In the genomic region with DNA sequence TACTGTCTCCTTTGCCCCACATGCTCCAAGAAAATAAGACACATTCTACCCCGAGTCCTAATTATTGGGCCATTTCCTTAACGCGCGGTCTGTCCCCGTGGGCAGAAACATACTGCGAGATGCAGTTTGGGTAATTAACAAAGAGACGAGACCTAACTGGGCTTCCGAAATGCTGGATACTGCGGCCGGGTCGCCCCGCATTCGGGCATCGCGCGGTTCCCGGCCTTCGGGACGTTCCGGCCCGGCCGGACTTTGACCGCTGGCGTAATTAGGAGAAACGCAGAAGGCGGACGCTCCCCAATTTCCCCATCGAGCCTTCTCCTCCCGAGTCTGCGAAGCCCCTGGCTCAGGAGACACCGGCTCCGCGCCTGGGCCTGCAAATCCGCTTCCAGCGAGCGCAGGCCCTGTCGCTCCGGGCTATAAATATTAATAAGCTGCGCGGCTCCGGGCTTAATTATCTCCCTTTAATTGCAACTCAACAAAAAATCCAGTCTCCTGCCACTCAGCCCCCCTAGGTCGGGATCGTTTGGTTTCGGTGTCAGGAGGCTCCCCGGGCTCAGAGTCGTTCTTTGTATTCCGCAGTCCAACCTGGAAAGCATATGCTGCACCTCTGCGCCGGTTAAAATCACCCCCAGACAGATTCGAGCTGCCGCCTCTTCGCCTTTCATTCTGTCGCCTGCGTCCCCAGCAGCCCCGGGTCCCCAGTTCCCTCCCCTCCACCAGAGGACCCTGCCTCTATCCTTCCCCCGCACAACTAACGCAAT, we compare ENCODE assay signal across 9 cellular contexts.
A peak's percentile ranks its signal among the peaks of the same experiment; 100 is the strongest.
DNase-seq lines count a peak whose midpoint lies in the region; ATAC-seq and TF ChIP-seq lines count a peak whose summit lies in the region.
"Had no signal": no experiment of that assay in that cellular context is flagged by ENCODE, and none has a peak within 500 bp of the region (broad histone marks: within the 10 kb centered on the region; RNA-seq: fewer than 3 reads in every experiment).

No MANE protein-coding gene starts in this region.

- H3K9me3 ChIP-seq in hepatocyte (ENCODE audit: low read depth), result no peaks in the 10 kb centered on the region
- no peaks in the 10 kb centered on the region for H3K9me3 ChIP-seq in OCI-LY7 (ENCODE audit: low read length)

- no peaks in the 10 kb centered on the region for H3K9me2 ChIP-seq in hepatocyte (replicated peaks; ENCODE audit: insufficient read depth)
- H3K9me2 ChIP-seq in OCI-LY7 (ENCODE audit: insufficient read depth, low read length), result no peaks in the 10 kb centered on the region

- H2AFZ ChIP-seq in hepatocyte, result peak overlapping the region; percentile 80
- H2AFZ ChIP-seq in OCI-LY7 (ENCODE audit: low read length), result no peak overlapping the region

- H3K27ac ChIP-seq in hepatocyte (no peak overlapping the region), OCI-LY7 (ENCODE audit: low read depth, low read length, poor library complexity, severe bottlenecking) (no peak overlapping the region)

- H3K4me3 Mint-ChIP-seq in activated B cell treated with CpG ODN at 0.5 μM for 24 hours, result peak overlapping the region; percentile 79

- H3K4me1 Mint-ChIP-seq in activated B cell treated with CpG ODN at 0.5 μM for 24 hours, result peaks cover 24% of the 10 kb centered on the region

- peak overlapping the region; percentile 61 for H3K4me3 ChIP-seq in GM06990 (replicated peaks; ENCODE audit: low read depth, low read length)
- peak overlapping the region; percentile 72 for H3K4me3 ChIP-seq in hepatocyte
- H3K4me3 ChIP-seq in OCI-LY7 (ENCODE audit: low read depth, low read length, poor library complexity, severe bottlenecking), result no peak overlapping the region

- intact Hi-C loops in activated B cell treated with CpG ODN at 0.5 μM for 24 hours (cut with micrococcal nuclease) (loop anchor here (2.0 to 5.0 kb wide), 3 partner anchors 136 to 949 kb away; a partner anchor contains a TSS), OCI-LY7 (cut with micrococcal nuclease; ENCODE audit: unreplicated experiment) (no loop called here)

- no peaks in the 10 kb centered on the region for H4K20me1 ChIP-seq in hepatocyte (ENCODE audit: insufficient read depth, poor library complexity, severe bottlenecking)
- H4K20me1 ChIP-seq in OCI-LY7 (ENCODE audit: insufficient read depth, low read length), result no peaks in the 10 kb centered on the region

- no peak for ATAC-seq in activated B cell treated with CpG ODN at 0.5 μM for 24 hours (ENCODE audit: low read depth)

- CTCF ChIA-PET in activated B cell treated with CpG ODN at 0.5 μM for 24 hours (lab: Charles Lee) (no interaction called here), OCI-LY7 (lab: Charles Lee; ENCODE audit: unreplicated experiment) (no interaction called here)

- H3K36me3 Mint-ChIP-seq in activated B cell treated with CpG ODN at 0.5 μM for 24 hours (ENCODE audit: low read depth), result no peaks in the 10 kb centered on the region

- H3K79me2 ChIP-seq in hepatocyte (no peaks in the 10 kb centered on the region), OCI-LY7 (ENCODE audit: insufficient read depth, low read depth, low read length) (no peaks in the 10 kb centered on the region)

- POLR2A ChIA-PET in activated B cell treated with CpG ODN at 0.5 μM for 24 hours (lab: Charles Lee), result interaction anchor here (0.6 to 2.0 kb wide), 3 partner anchors 22 to 1379 kb away, joined by 3 to 8 read pairs (median 8); no protein-coding TSS in a partner anchor
- POLR2A ChIA-PET in OCI-LY7 (lab: Charles Lee), result no interaction called here

- peak overlapping the region; percentile 99 for H3K4me2 ChIP-seq in hepatocyte
- H3K4me2 ChIP-seq in OCI-LY7 (ENCODE audit: low read length), result no peak overlapping the region

- no TSS peak for BruUV-seq in OCI-LY7 (replicated peaks; lab: Mats Ljungman, UMichigan)

- H3K27me3 Mint-ChIP-seq in activated B cell treated with CpG ODN at 0.5 μM for 24 hours, result peaks cover 44% of the 10 kb centered on the region

- H3K4me1 ChIP-seq in hepatocyte (ENCODE audit: insufficient read depth) (peaks cover 19% of the 10 kb centered on the region), OCI-LY7 (ENCODE audit: insufficient read depth, low read length, poor library complexity, severe bottlenecking) (no peaks in the 10 kb centered on the region)

- no peaks in the 10 kb centered on the region; the same call in 1 of the 2 replicates for H3K27me3 ChIP-seq in GM06990 (replicated peaks; ENCODE audit: control insufficient read depth, insufficient read depth, low read length)
- peaks cover 67% of the 10 kb centered on the region for H3K27me3 ChIP-seq in hepatocyte

- TF ChIP-seq CTCF in GM06990 (IDR thresholded peaks at IDR 0.05; ENCODE audit: insufficient read depth, low read length, poor library complexity, severe bottlenecking), result no peak
- TF ChIP-seq CTCF in activated B cell treated with CpG ODN at 0.5 μM for 24 hours (IDR thresholded peaks at IDR 0.05), result no peak
- TF ChIP-seq CTCF in hepatocyte (IDR thresholded peaks at IDR 0.05; ENCODE audit: poor library complexity), result no peak
- TF ChIP-seq CTCF in OCI-LY7 (conservative IDR thresholded peaks at IDR 0.05; ENCODE audit: low read length), result no peak

- DNase-seq in GM06990 (ENCODE audit: extremely low read depth, insufficient read length), result no peak
- peak; percentile 25 for DNase-seq in activated B cell treated with CpG ODN at 0.5 μM for 24 hours
- peak; percentile 13 for DNase-seq in hepatocyte (ENCODE audit: low spot score)
- peak; percentile 90 for DNase-seq in retina
- no peak for DNase-seq in DMS114 treated with DMSO at 0.1 percent for 48 hours (lab: John Stamatoyannopoulos, UW; ENCODE audit: unreplicated experiment)
- no peak for DNase-seq in HuH-7 (ENCODE audit: low spot score)
- DNase-seq in OCI-LY7 (ENCODE audit: low spot score), result no peak
- no peak for DNase-seq in cerebellar cortex (ENCODE audit: low spot score)
- DNase-seq: NCI-H1436 had no signal

- H3K36me3 ChIP-seq in GM06990 (ENCODE audit: control insufficient read depth, insufficient read depth, low read length), result no peaks in the 10 kb centered on the region
- no peaks in the 10 kb centered on the region for H3K36me3 ChIP-seq in hepatocyte (replicated peaks; ENCODE audit: insufficient read depth, low read depth)
- no peaks in the 10 kb centered on the region for H3K36me3 ChIP-seq in OCI-LY7 (ENCODE audit: insufficient read depth, low read length)

- 12% methylated on average over 57 of the region's 57 CpGs for WGBS in hepatocyte (ENCODE audit: low lambda C conversion rate, missing lambda C conversion rate)

- no peaks in the 10 kb centered on the region for H3K9me3 Mint-ChIP-seq in activated B cell treated with CpG ODN at 0.5 μM for 24 hours

- H3K27ac Mint-ChIP-seq in activated B cell treated with CpG ODN at 0.5 μM for 24 hours, result no peak overlapping the region

Comparison
In these comparisons a context has a peak if more than half of its experiments do, and no peak if none do; other contexts are left out.
1. DNase-seq: peak in activated B cell treated with CpG ODN at 0.5 μM for 24 hours (single experiment), hepatocyte (single experiment) and retina (single experiment); none in GM06990 (single experiment), DMS114 treated with DMSO at 0.1 percent for 48 hours (single experiment), HuH-7 (single experiment), OCI-LY7 (single experiment) and cerebellar cortex (single experiment).